ENCODE assay signal across 16 cellular contexts in the genomic region with DNA sequence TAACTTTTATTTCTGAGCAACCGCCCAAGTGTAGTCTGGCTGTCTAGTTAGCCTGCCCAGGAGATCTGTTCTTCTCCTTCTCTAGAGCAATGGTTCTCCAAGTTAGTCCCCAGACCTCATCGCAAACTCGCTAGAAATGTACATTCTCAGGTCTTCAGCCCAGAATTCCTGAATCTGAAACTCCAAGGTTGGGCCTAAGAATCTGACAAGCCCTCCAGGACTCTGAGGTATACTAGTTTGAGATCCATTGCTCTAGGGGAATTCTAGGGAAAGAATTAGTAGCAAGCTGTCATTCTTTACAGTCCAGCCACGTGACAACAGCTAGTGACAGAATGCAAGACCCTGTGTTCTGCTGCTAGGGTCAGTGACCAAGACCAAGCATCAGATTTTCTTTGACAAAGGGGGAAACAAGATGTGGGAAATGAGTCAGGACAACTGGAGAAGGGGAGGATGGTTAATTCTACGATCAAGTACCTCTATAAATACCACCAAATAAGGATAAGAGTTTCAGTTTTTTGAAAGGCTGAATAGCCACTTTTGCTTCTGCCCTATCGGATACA. TPM values are rescaled to one million over a fixed set of nuclear protein-coding genes. Genes with fewer than 3 reads are reported as not detected.
DNase-seq lines count a peak whose midpoint lies in the region; ATAC-seq and TF ChIP-seq lines count a peak whose summit lies in the region.
"Had no signal": no experiment of that assay in that cellular context is flagged by ENCODE, and none has a peak within 500 bp of the region (broad histone marks: within the 10 kb centered on the region; RNA-seq: fewer than 3 reads in every experiment).

No MANE protein-coding gene starts in this region.

- no peak overlapping the region for H3K4me3 Mint-ChIP-seq in activated CD8-positive, alpha-beta memory T cell treated with anti-CD3 and anti-CD28 coated beads, Interleukin-2, amount 10 ng/mL, durations not matched to agents 7 days and 5 days
- H3K4me3 Mint-ChIP-seq in activated B cell treated with CpG ODN at 0.5 μM for 24 hours (no peak overlapping the region), immature natural killer cell (peak overlapping the region in 3 of 5 donors; percentile 38 to 100 (median 51))
- peak overlapping the region; percentile 97 for H3K4me3 Mint-ChIP-seq in stimulated activated effector memory CD8-positive, alpha-beta T cell treated with anti-CD3 and anti-CD28 coated beads, Interleukin-12 subunit alpha, Interleukin-12 subunit beta, amount 100 ng/mL, for 72 hours

- intact Hi-C loops in activated B cell treated with CpG ODN at 0.5 μM for 24 hours (cut with micrococcal nuclease), result no loop called here

- ATAC-seq in activated CD8-positive, alpha-beta memory T cell treated with anti-CD3 and anti-CD28 coated beads, Interleukin-2, amount 10 ng/mL, durations not matched to agents 7 days and 5 days, result no peak
- ATAC-seq in activated B cell treated with CpG ODN at 0.5 μM for 24 hours (ENCODE audit: low read depth) (no peak), GM18870 (IDR thresholded peaks at IDR 0.05; ENCODE audit: unreplicated experiment) (no peak)
- no peak for ATAC-seq in stimulated activated effector memory CD8-positive, alpha-beta T cell treated with anti-CD3 and anti-CD28 coated beads, Interleukin-12 subunit alpha, Interleukin-12 subunit beta, amount 100 ng/mL, for 72 hours

- CTCF ChIA-PET in activated CD8-positive, alpha-beta memory T cell treated with anti-CD3 and anti-CD28 coated beads, Interleukin-2, amount 10 ng/mL, durations not matched to agents 7 days and 5 days (lab: Charles Lee), result interaction anchor here (0.6 to 1.9 kb wide), 6 partner anchors 10 to 128 kb away, joined by 3 to 12 read pairs (median 5); no protein-coding TSS in a partner anchor
- CTCF ChIA-PET in activated B cell treated with CpG ODN at 0.5 μM for 24 hours (lab: Charles Lee), result no interaction called here

- POLR2A ChIA-PET in activated B cell treated with CpG ODN at 0.5 μM for 24 hours (lab: Charles Lee), result interaction anchor here (0.6 to 1.0 kb wide), 4 partner anchors 47 to 439 kb away, joined by 3 to 7 read pairs (median 4); no protein-coding TSS in a partner anchor

- H3K36me3 Mint-ChIP-seq in activated CD8-positive, alpha-beta memory T cell treated with anti-CD3 and anti-CD28 coated beads, Interleukin-2, amount 10 ng/mL, durations not matched to agents 7 days and 5 days, result peaks cover 41% of the 10 kb centered on the region
- H3K36me3 Mint-ChIP-seq in activated B cell treated with CpG ODN at 0.5 μM for 24 hours (ENCODE audit: low read depth) (peaks cover 41% of the 10 kb centered on the region), immature natural killer cell (peaks cover 0 to 10% (median 5%) of the 10 kb centered on the region in 3 donors)
- peaks cover 94% of the 10 kb centered on the region for H3K36me3 Mint-ChIP-seq in stimulated activated effector memory CD8-positive, alpha-beta T cell treated with anti-CD3 and anti-CD28 coated beads, Interleukin-12 subunit alpha, Interleukin-12 subunit beta, amount 100 ng/mL, for 72 hours

- peaks cover 71% of the 10 kb centered on the region for H3K4me1 Mint-ChIP-seq in activated CD8-positive, alpha-beta memory T cell treated with anti-CD3 and anti-CD28 coated beads, Interleukin-2, amount 10 ng/mL, durations not matched to agents 7 days and 5 days
- peaks cover 79% of the 10 kb centered on the region for H3K4me1 Mint-ChIP-seq in activated B cell treated with CpG ODN at 0.5 μM for 24 hours
- peaks cover 86 to 93% of the 10 kb centered on the region in 2 donors for H3K4me1 Mint-ChIP-seq in immature natural killer cell
- H3K4me1 Mint-ChIP-seq in stimulated activated effector memory CD8-positive, alpha-beta T cell treated with anti-CD3 and anti-CD28 coated beads, Interleukin-12 subunit alpha, Interleukin-12 subunit beta, amount 100 ng/mL, for 72 hours, result peaks cover 77% of the 10 kb centered on the region

- H3K27ac Mint-ChIP-seq in activated CD8-positive, alpha-beta memory T cell treated with anti-CD3 and anti-CD28 coated beads, Interleukin-2, amount 10 ng/mL, durations not matched to agents 7 days and 5 days, result peak overlapping the region; percentile 18
- peak overlapping the region; percentile 27 for H3K27ac Mint-ChIP-seq in activated B cell treated with CpG ODN at 0.5 μM for 24 hours
- H3K27ac Mint-ChIP-seq in immature natural killer cell, result peak overlapping the region; percentile 84 to 100 (median 98)
- H3K27ac Mint-ChIP-seq in stimulated activated effector memory CD8-positive, alpha-beta T cell treated with anti-CD3 and anti-CD28 coated beads, Interleukin-12 subunit alpha, Interleukin-12 subunit beta, amount 100 ng/mL, for 72 hours, result peak overlapping the region; percentile 71

- no peak for TF ChIP-seq CTCF in activated B cell treated with CpG ODN at 0.5 μM for 24 hours (IDR thresholded peaks at IDR 0.05)

- H3K9me3 Mint-ChIP-seq in activated CD8-positive, alpha-beta memory T cell treated with anti-CD3 and anti-CD28 coated beads, Interleukin-2, amount 10 ng/mL, durations not matched to agents 7 days and 5 days (ENCODE audit: low read depth), result no peaks in the 10 kb centered on the region
- no peaks in the 10 kb centered on the region for H3K9me3 Mint-ChIP-seq in activated B cell treated with CpG ODN at 0.5 μM for 24 hours
- no peaks in the 10 kb centered on the region for H3K9me3 Mint-ChIP-seq in immature natural killer cell
- H3K9me3 Mint-ChIP-seq in stimulated activated effector memory CD8-positive, alpha-beta T cell treated with anti-CD3 and anti-CD28 coated beads, Interleukin-12 subunit alpha, Interleukin-12 subunit beta, amount 100 ng/mL, for 72 hours, result no peaks in the 10 kb centered on the region

- H3K27me3 Mint-ChIP-seq in activated CD8-positive, alpha-beta memory T cell treated with anti-CD3 and anti-CD28 coated beads, Interleukin-2, amount 10 ng/mL, durations not matched to agents 7 days and 5 days, result no peaks in the 10 kb centered on the region
- H3K27me3 Mint-ChIP-seq in activated B cell treated with CpG ODN at 0.5 μM for 24 hours (no peaks in the 10 kb centered on the region), immature natural killer cell (ENCODE audit: low read depth in 3 of 3) (peaks cover 8 to 21% (median 20%) of the 10 kb centered on the region in 3 donors)

- no peak for DNase-seq in activated CD8-positive, alpha-beta memory T cell treated with anti-CD3 and anti-CD28 coated beads, Interleukin-2, amount 10 ng/mL, durations not matched to agents 7 days and 5 days
- DNase-seq in activated CD8-positive, alpha-beta memory T cell treated with anti-CD3 and anti-CD28 coated beads for 24 hours, result no peak
- DNase-seq in activated B cell treated with CpG ODN at 0.5 μM for 24 hours (no peak), immature natural killer cell (no peak), DMS153 treated with DMSO at 0.1 percent for 48 hours (lab: John Stamatoyannopoulos, UW; ENCODE audit: unreplicated experiment) (no peak), GDM1 (lab: John Stamatoyannopoulos, UW) (no peak)
- DNase-seq in stimulated activated effector memory CD8-positive, alpha-beta T cell treated with anti-CD3 and anti-CD28 coated beads, Interleukin-12 subunit alpha, Interleukin-12 subunit beta, amount 100 ng/mL, for 72 hours (ENCODE audit: low spot score in 2 of 2), result no peak
- DNase-seq: activated CD4-positive, alpha-beta T cell treated with anti-CD3 and anti-CD28 coated beads, Interleukin-2, amount 50 U/mL, for 1 hour; H7; NCI-H1930; NCI-H774; retina; stimulated activated CD4-positive, alpha-beta T cell treated with anti-CD3 and anti-CD28 coated beads, Interleukin-4, amount 100 ng/mL, for 24 hours; stimulated activated naive CD4-positive, alpha-beta T cell; T-helper 2 cell had no signal

RNA-seq across cellular contexts. Expression of gene UBE2V1, which starts 5.8 kb away (rescaled TPM):
- total RNA-seq in activated CD8-positive, alpha-beta memory T cell treated with anti-CD3 and anti-CD28 coated beads, Interleukin-2, amount 10 ng/mL, durations not matched to agents 7 days and 5 days, result 100 to 1,000 TPM; 140 to 158 TPM
- 147 and 166 TPM in 2 replicates for total RNA-seq in activated B cell treated with CpG ODN at 0.5 μM for 24 hours
- 100 to 1,000 TPM; 112 to 189 (median 185) TPM for polyA plus RNA-seq in immature natural killer cell

RNA-seq across cellular contexts. Expression of gene PEDS1, which starts 46.4 kb away (rescaled TPM):
- 10 to 100 TPM; 24.2 to 25.4 TPM for total RNA-seq in activated CD8-positive, alpha-beta memory T cell treated with anti-CD3 and anti-CD28 coated beads, Interleukin-2, amount 10 ng/mL, durations not matched to agents 7 days and 5 days
- 9.8 and 9.9 TPM in 2 replicates for total RNA-seq in activated B cell treated with CpG ODN at 0.5 μM for 24 hours
- polyA plus RNA-seq in immature natural killer cell, result 10 to 100 TPM; 15.2 to 33.5 (median 19.7) TPM

Comparison
In these comparisons a context has a peak if more than half of its experiments do, and no peak if none do; other contexts are left out.
1. H3K27ac Mint-ChIP-seq: peak in every context shown above with its lines; median percentile 98 in immature natural killer cell; 71 in stimulated activated effector memory CD8-positive, alpha-beta T cell treated with anti-CD3 and anti-CD28 coated beads, Interleukin-12 subunit alpha, Interleukin-12 subunit beta, amount 100 ng/mL, for 72 hours; 27 in activated B cell treated with CpG ODN at 0.5 μM for 24 hours; 18 in activated CD8-positive, alpha-beta memory T cell treated with anti-CD3 and anti-CD28 coated beads, Interleukin-2, amount 10 ng/mL, durations not matched to agents 7 days and 5 days.
2. H3K4me3 Mint-ChIP-seq: peak in immature natural killer cell (3 of 5) and stimulated activated effector memory CD8-positive, alpha-beta T cell treated with anti-CD3 and anti-CD28 coated beads, Interleukin-12 subunit alpha, Interleukin-12 subunit beta, amount 100 ng/mL, for 72 hours (single experiment); none in activated CD8-positive, alpha-beta memory T cell treated with anti-CD3 and anti-CD28 coated beads, Interleukin-2, amount 10 ng/mL, durations not matched to agents 7 days and 5 days (single experiment) and activated B cell treated with CpG ODN at 0.5 μM for 24 hours (single experiment).